23 cellular contexts compared by ENCODE assay signal in the genomic region with DNA sequence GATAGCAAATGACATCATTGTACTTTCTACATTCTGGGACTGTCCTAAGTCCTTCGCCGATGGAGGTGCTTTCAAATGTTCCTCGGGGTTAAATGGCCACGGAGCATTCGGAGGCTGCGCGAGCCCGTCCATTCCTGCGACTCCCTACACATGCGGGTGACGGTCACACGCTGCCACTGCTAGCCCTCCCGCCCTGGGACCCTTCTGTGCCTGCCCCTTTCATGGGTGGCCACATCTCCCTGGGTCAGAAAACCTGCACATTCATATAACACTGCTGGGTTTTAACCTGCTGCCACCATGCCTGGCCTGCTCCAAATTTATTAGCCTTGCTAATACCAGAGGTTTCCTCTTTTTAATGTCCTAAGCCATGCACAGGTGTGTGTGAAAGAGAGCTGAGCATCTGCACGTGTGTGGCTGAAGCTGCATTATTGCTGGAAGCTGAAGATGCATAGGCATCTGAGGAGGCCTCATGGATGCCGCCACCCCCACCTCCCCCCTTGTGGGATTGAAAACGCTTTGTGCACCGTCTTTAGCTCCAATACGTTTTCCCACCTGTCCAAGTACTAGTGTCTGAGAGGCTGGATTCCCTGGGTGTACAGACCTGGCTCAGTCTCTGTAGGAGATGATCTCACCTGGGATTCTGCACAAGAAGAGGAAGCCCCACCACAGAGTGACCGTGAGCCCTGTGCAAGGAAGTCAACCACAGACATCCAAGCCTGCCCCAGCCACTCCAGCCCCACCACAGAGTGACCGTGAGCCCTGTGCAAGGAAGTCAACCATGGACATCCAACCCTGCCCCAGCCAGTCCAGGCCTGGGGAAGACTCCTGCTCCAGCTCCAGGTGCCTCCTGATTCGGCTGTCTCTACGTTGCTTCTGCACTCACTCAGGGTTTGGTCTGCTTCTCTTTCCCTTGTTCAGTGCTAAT.
DNase-seq lines count a peak whose midpoint lies in the region; ATAC-seq and TF ChIP-seq lines count a peak whose summit lies in the region.
"Had no signal": no experiment of that assay in that cellular context is flagged by ENCODE, and none has a peak within 500 bp of the region (broad histone marks: within the 10 kb centered on the region; RNA-seq: fewer than 3 reads in every experiment).

No MANE protein-coding gene starts in this region.

- H3K27ac ChIP-seq in WERI-Rb-1 = no peak overlapping the region
- H3K27ac ChIP-seq in sigmoid colon = no peak overlapping the region
- H3K27ac ChIP-seq: C4-2B, esophagus muscularis mucosa, vagina, VCaP had no signal

- peaks cover 0 to 11% (median 2%) of the 10 kb centered on the region in 4 donors for H3K4me1 ChIP-seq in sigmoid colon
- H3K4me1 ChIP-seq: vagina had no signal

- intact Hi-C loops in sigmoid colon (cut with DNase I) = no loop called here

- no peaks in the 10 kb centered on the region for H3K9me3 ChIP-seq in WERI-Rb-1 (ENCODE audit: severe bottlenecking)
- H3K9me3 ChIP-seq in sigmoid colon = no peaks in the 10 kb centered on the region
- H3K9me3 ChIP-seq: esophagus muscularis mucosa, vagina had no signal

- no peaks in the 10 kb centered on the region for H3K27me3 ChIP-seq in H7 (ENCODE audit: control insufficient read depth, insufficient read depth, low read length)
- H3K27me3 ChIP-seq in WERI-Rb-1 (ENCODE audit: insufficient read depth, low read depth, severe bottlenecking) = no peaks in the 10 kb centered on the region
- H3K27me3 ChIP-seq in sigmoid colon = peaks cover 0 to 33% (median 0%) of the 10 kb centered on the region in 3 donors
- H3K27me3 ChIP-seq: vagina had no signal

- WGBS in sigmoid colon, 2 donors = 84 to 87% methylated on average over 22 of the region's 22 CpGs

- TF ChIP-seq CTCF in WERI-Rb-1 (IDR thresholded peaks at IDR 0.05; ENCODE audit: low read depth, low read length) (no peak), sigmoid colon (IDR thresholded peaks at IDR 0.05) (no peak)

- DNase-seq in H7 (peak; percentile 38), WERI-Rb-1 (peak; percentile 4), left lobe of liver (ENCODE audit: low spot score) (peak; percentile 30), sigmoid colon (peak; percentile 32), NCI-H446 (lab: John Stamatoyannopoulos, UW) (no peak), AG20443 (ENCODE audit: low spot score) (no peak)
- DNase-seq: activated gamma-delta T cell treated with Interleukin-2 at 50 U/mL for 16 hours, Calu3, HCEC 1CT, hypothalamus, NCI-H1092, NCI-H187 treated with DMSO at 0.1 percent for 48 hours, NCI-H226, NCI-H748 treated with DMSO at 0.1 percent for 48 hours, nephron progenitor cell, RPMI8226, substantia nigra had no signal

- H3K4me3 ChIP-seq in H7 (ENCODE audit: insufficient read depth, low read depth, low read length) (no peak overlapping the region), WERI-Rb-1 (ENCODE audit: low read depth, low read length) (no peak overlapping the region), sigmoid colon (no peak overlapping the region)
- H3K4me3 ChIP-seq: esophagus muscularis mucosa, vagina had no signal

- ATAC-seq in left lobe of liver = no peak
- no peak for ATAC-seq in HG02623 (IDR thresholded peaks at IDR 0.05; ENCODE audit: unreplicated experiment)
- ATAC-seq: SK-N-SH treated with all-trans-retinoic acid at 6 μM for 48 hours had no signal

- no peaks in the 10 kb centered on the region for H3K36me3 ChIP-seq in H7 (replicated peaks; ENCODE audit: control insufficient read depth, insufficient read depth, low read length)
- no peaks in the 10 kb centered on the region for H3K36me3 ChIP-seq in WERI-Rb-1
- H3K36me3 ChIP-seq in sigmoid colon = no peaks in the 10 kb centered on the region
- H3K36me3 ChIP-seq: esophagus muscularis mucosa, vagina had no signal

- no peak for TF ChIP-seq POLR2A in sigmoid colon (IDR thresholded peaks at IDR 0.05)

- no peak for TF ChIP-seq EP300 in sigmoid colon (IDR thresholded peaks at IDR 0.05)

Comparison
In these comparisons a context has a peak if more than half of its experiments do, and no peak if none do; other contexts are left out.
1. DNase-seq: peak in H7 (single experiment), WERI-Rb-1 (single experiment), left lobe of liver (single experiment) and sigmoid colon (single experiment); none in NCI-H446 (0 of 2) and AG20443 (single experiment).